ENCODE assay signal across 13 cellular contexts in the genomic region with DNA sequence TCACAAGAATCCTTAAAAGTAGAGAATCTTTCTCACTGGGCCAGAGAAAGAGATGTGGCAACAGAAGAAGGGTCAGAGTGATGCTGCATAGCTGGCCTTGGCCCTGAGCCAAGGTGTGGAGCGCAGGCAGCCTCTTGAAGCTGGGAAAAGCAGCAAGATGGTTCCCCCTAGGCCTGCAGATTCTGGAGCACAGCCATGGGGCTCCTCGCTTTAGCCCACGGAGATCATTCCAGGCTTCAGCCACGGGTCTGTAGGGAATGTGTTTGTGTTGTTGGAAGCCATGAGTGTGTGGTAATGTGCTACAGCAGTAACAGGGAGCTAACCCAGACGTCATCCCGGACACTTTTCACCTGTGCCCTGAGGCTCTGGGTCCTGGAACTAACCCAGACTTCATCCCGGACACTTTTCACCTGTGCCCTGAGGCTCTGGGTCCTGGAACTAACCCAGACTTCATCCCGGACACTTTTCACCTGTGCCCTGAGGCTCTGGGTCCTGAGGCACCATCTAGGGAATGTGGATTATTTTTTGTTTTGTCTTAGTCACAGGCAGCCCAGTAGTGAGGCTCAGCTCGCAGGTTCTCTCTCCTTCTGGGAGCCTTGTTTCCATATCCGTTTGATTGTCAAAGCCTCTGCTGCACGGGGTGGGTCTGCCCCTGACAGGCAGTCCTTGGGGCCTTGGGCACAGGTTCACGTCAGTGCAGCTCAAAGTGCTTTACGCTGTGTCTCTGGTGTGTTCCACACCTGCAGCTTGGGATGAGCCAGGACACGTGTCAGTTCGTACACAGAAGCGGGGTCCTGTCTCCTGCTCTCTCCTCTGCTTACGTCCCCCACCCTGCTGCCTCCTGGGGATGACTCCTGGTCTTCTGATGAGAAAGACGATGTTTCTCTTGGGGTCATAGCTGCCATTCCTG. TPM values are rescaled to one million over a fixed set of nuclear protein-coding genes. Genes with fewer than 3 reads are reported as not detected.
DNase-seq lines count a peak whose midpoint lies in the region; ATAC-seq, FAIRE-seq and TF ChIP-seq lines count a peak whose summit lies in the region.
"Had no signal": no experiment of that assay in that cellular context is flagged by ENCODE, and none has a peak within 500 bp of the region (broad histone marks: within the 10 kb centered on the region; RNA-seq: fewer than 3 reads in every experiment).

No MANE protein-coding gene starts in this region.

- TF ChIP-seq POLR2A in GM12892 (IDR thresholded peaks at IDR 0.05; ENCODE audit: low read depth, low read length) (no peak), GM12878 (IDR thresholded peaks at IDR 0.05; ENCODE audit: low read depth, low read length) (no peak)

- H3K9me3 Mint-ChIP-seq in CD4-positive, alpha-beta memory T cell = peaks cover 0 to 16% (median 10%) of the 10 kb centered on the region in 8 donors

- H3K14ac ChIP-seq in mesenchymal stem cell (ENCODE audit: low read length in 2 of 2) = no peak overlapping the region

- H3K27ac ChIP-seq in GM12878 (ENCODE audit: control insufficient read depth, insufficient read depth) = no peak overlapping the region
- H3K27ac ChIP-seq in mesenchymal stem cell (ENCODE audit: low read length, poor library complexity, severe bottlenecking) = no peak overlapping the region
- no peak overlapping the region for H3K27ac ChIP-seq in CD4-positive, alpha-beta memory T cell (ENCODE audit: low read depth, low read length)

- BruUV-seq in GM12878 (replicated peaks; lab: Mats Ljungman, UMichigan) = TSS peak; percentile 40

- no peak overlapping the region for H3K4me2 ChIP-seq in GM12878 (ENCODE audit: control insufficient read depth, insufficient read depth)
- H3K4me2 ChIP-seq in mesenchymal stem cell (ENCODE audit: low read length, poor library complexity, severe bottlenecking) = no peak overlapping the region

- H3K4me3 Mint-ChIP-seq in CD4-positive, alpha-beta memory T cell = no peak overlapping the region
- H3K4me3 Mint-ChIP-seq: T-helper 17 cell had no signal

- no peak overlapping the region for H2BK15ac ChIP-seq in mesenchymal stem cell (ENCODE audit: low read depth, poor library complexity, severe bottlenecking)

- ATAC-seq in GM12878 (no peak), GM18870 (IDR thresholded peaks at IDR 0.05; ENCODE audit: unreplicated experiment) (no peak)
- ATAC-seq in stimulated activated naive CD8-positive, alpha-beta T cell treated with anti-CD3 and anti-CD28 coated beads, Interleukin-15, Interleukin-2, amounts not matched to agents 100 U/mL and 50 U/mL, for 24 hours = no peak
- ATAC-seq: T-helper 17 cell had no signal

- H3K4ac ChIP-seq in mesenchymal stem cell (ENCODE audit: low read depth in 1 of 2, low read length in 2 of 2) = no peak overlapping the region

- DNase-seq in 8988T = peak; percentile 41
- no peak for DNase-seq in GM12892 (ENCODE audit: insufficient read length)
- no peak for DNase-seq in GM12878 (ENCODE audit: low read depth, low spot score)
- DNase-seq in mesenchymal stem cell = peak; percentile 87
- DNase-seq in stimulated activated naive CD8-positive, alpha-beta T cell treated with anti-CD3 and anti-CD28 coated beads, Interleukin-15, Interleukin-2, amounts not matched to agents 100 U/mL and 50 U/mL, for 24 hours = no peak
- no peak for DNase-seq in CD4-positive, alpha-beta memory T cell
- no peak for DNase-seq in stimulated activated CD4-positive, alpha-beta T cell treated with anti-CD3 and anti-CD28 coated beads, Interleukin-1b, Interleukin-23, amount 100 ng/mL, for 48 hours
- DNase-seq: activated T-cell treated with anti-CD3 and anti-CD28 coated beads for 4 hours; anterior cingulate cortex; NCI-H1048; NK-92 treated with Interleukin-12 subunit alpha and Interleukin-12 subunit beta, amount 100 ng/mL, for 24 hours; T-helper 17 cell had no signal

- H3K4me1 Mint-ChIP-seq in CD4-positive, alpha-beta memory T cell = peaks cover 0 to 5% (median 3%) of the 10 kb centered on the region in 4 donors

- no peak overlapping the region for H2BK12ac ChIP-seq in mesenchymal stem cell (ENCODE audit: low read length in 2 of 2)

- TF ChIP-seq RAD21 in GM12878 (IDR thresholded peaks at IDR 0.05; ENCODE audit: insufficient read depth, low read depth, low read length) = no peak

- H3K4me3 ChIP-seq in GM12878 (no peak overlapping the region), mesenchymal stem cell (ENCODE audit: insufficient read depth in 1 of 2, low read depth in 1 of 2, low read length in 2 of 2) (no peak overlapping the region)
- H3K4me3 ChIP-seq in CD4-positive, alpha-beta memory T cell (ENCODE audit: low read length in 2 of 2) = no peak overlapping the region

- intact Hi-C loops in GM12878 (cut with micrococcal nuclease; ENCODE audit: unreplicated experiment) = no loop called here
- intact Hi-C loops in CD4-positive, alpha-beta memory T cell (cut with micrococcal nuclease) = no loop called here

- H4K20me1 ChIP-seq in GM12878 (ENCODE audit: control insufficient read depth, insufficient read depth) = no peaks in the 10 kb centered on the region

- FAIRE-seq in GM12892 (lab: Jason Lieb, UNC) = peak; percentile 54
- FAIRE-seq in GM12878 (lab: Jason Lieb, UNC) = no peak

- peak overlapping the region; percentile 0 to 3 for H3K18ac ChIP-seq in mesenchymal stem cell (ENCODE audit: low read depth in 1 of 2, low read length in 2 of 2)

- RAD21 ChIA-PET in GM12878 (lab: Charles Lee; ENCODE audit: unreplicated experiment) = no interaction called here

- H2BK120ac ChIP-seq in mesenchymal stem cell (ENCODE audit: low read depth, low read length) = no peak overlapping the region

- H2BK5ac ChIP-seq in mesenchymal stem cell (ENCODE audit: low read depth, low read length, poor library complexity, severe bottlenecking) = no peak overlapping the region

- H3K79me2 ChIP-seq in GM12878 (ENCODE audit: control insufficient read depth, insufficient read depth, low read length) = peaks cover 8% of the 10 kb centered on the region

- in situ Hi-C loops in GM12878 (cut with MboI) = no loop called here

- H4K91ac ChIP-seq in mesenchymal stem cell (ENCODE audit: low read length) = peak overlapping the region; percentile 9

- CTCF ChIA-PET in GM12878 (lab: Yijun Ruan, JAX) = interaction anchor here (1.0 kb wide), 1 partner anchor 39 kb away, joined by 3 read pairs; no protein-coding TSS in a partner anchor
- CTCF ChIA-PET in CD4-positive, alpha-beta memory T cell (lab: Charles Lee; ENCODE audit: partially characterized antibody) = no interaction called here

- POLR2A ChIA-PET in GM12878 (lab: Charles Lee) = interaction anchor here (0.8 to 1.1 kb wide), 2 partner anchors 9 to 16 kb away, joined by 3 read pairs; no protein-coding TSS in a partner anchor
- POLR2A ChIA-PET in CD4-positive, alpha-beta memory T cell (lab: Charles Lee; ENCODE audit: partially characterized antibody) = no interaction called here

- TF ChIP-seq EP300 in GM12878 (IDR thresholded peaks at IDR 0.05; ENCODE audit: borderline replicate concordance in 1 of 2, control insufficient read depth in 1 of 2, low read depth in 2 of 2, low read length in 2 of 2) = no peak

- H3K9me3 ChIP-seq in GM12878 (replicated peaks; ENCODE audit: control insufficient read depth, insufficient read depth, low read length) (peaks cover 21% of the 10 kb centered on the region), mesenchymal stem cell (ENCODE audit: control insufficient read depth, low read length) (peaks cover 9% of the 10 kb centered on the region)
- H3K9me3 ChIP-seq in CD4-positive, alpha-beta memory T cell (ENCODE audit: control insufficient read depth in 1 of 2, low read length in 2 of 2) = no peaks in the 10 kb centered on the region

- no peak overlapping the region for H3K27ac Mint-ChIP-seq in CD4-positive, alpha-beta memory T cell
- H3K27ac Mint-ChIP-seq: T-helper 17 cell had no signal

- no peak overlapping the region for H4K8ac ChIP-seq in mesenchymal stem cell (ENCODE audit: low read length)

- H2AK5ac ChIP-seq in mesenchymal stem cell (ENCODE audit: low read length, severe bottlenecking) = no peak overlapping the region

- H3K4me1 ChIP-seq in GM12878 (ENCODE audit: control insufficient read depth, insufficient read depth, low read length) = peaks cover 5% of the 10 kb centered on the region
- peaks cover 6% of the 10 kb centered on the region for H3K4me1 ChIP-seq in mesenchymal stem cell (ENCODE audit: control insufficient read depth, insufficient read depth, low read depth, low read length)
- no peaks in the 10 kb centered on the region for H3K4me1 ChIP-seq in CD4-positive, alpha-beta memory T cell (ENCODE audit: insufficient read depth, low read length)

- H3K9ac ChIP-seq in GM12878 (ENCODE audit: control insufficient read depth, insufficient read depth, low read length) (no peak overlapping the region), mesenchymal stem cell (ENCODE audit: low read length) (no peak overlapping the region)

- no peak overlapping the region for H3K23ac ChIP-seq in mesenchymal stem cell (ENCODE audit: low read length in 2 of 2)

- no peaks in the 10 kb centered on the region for H3K79me1 ChIP-seq in mesenchymal stem cell (replicated peaks; ENCODE audit: low read length, poor library complexity, severe bottlenecking)

- H2AFZ ChIP-seq in GM12878 (ENCODE audit: control insufficient read depth, low read depth, low read length) = no peak overlapping the region
- no peak overlapping the region for H2AFZ ChIP-seq in mesenchymal stem cell (ENCODE audit: low read depth, low read length)

- H3K36me3 ChIP-seq in GM12878 (ENCODE audit: control insufficient read depth in 2 of 2, insufficient read depth in 2 of 2, low read length in 1 of 2) (peaks cover 12 to 30% of the 10 kb centered on the region in 2 experiments), mesenchymal stem cell (ENCODE audit: control insufficient read depth in 1 of 2, insufficient read depth in 2 of 2, low read depth in 1 of 2, low read length in 2 of 2) (peaks cover 5 to 48% of the 10 kb centered on the region in 2 experiments)
- H3K36me3 ChIP-seq in CD4-positive, alpha-beta memory T cell (ENCODE audit: insufficient read depth, low read length) = no peaks in the 10 kb centered on the region

- H3K27me3 ChIP-seq in GM12878 (replicated peaks in 1 of 2; ENCODE audit: control insufficient read depth in 2 of 2, insufficient read depth in 2 of 2, low read length in 1 of 2) = no peaks in the 10 kb centered on the region
- no peaks in the 10 kb centered on the region for H3K27me3 ChIP-seq in mesenchymal stem cell (ENCODE audit: control insufficient read depth in 1 of 2, insufficient read depth in 1 of 2, low read length in 2 of 2)
- peaks cover 5% of the 10 kb centered on the region for H3K27me3 ChIP-seq in CD4-positive, alpha-beta memory T cell (ENCODE audit: insufficient read depth, low read length)

- H3K27me3 Mint-ChIP-seq in CD4-positive, alpha-beta memory T cell = no peaks in the 10 kb centered on the region
- H3K27me3 Mint-ChIP-seq: T-helper 17 cell had no signal

- SMC1A ChIA-PET in GM12878 (lab: Charles Lee; ENCODE audit: uncharacterized antibody, unreplicated experiment) = interaction anchor here (0.6 to 1.6 kb wide), 2 partner anchors 12 to 45 kb away, joined by 3 read pairs; no protein-coding TSS in a partner anchor

- TF ChIP-seq CTCF in GM12878 (IDR thresholded peaks at IDR 0.05 in 2 of 3, conservative IDR thresholded peaks at IDR 0.05 in 1 of 3; ENCODE audit: control insufficient read depth in 2 of 3, extremely low read depth in 1 of 3, insufficient read depth in 1 of 3, low read depth in 3 of 3, low read length in 3 of 3) = no peak

- WGBS in GM12878 (ENCODE audit: insufficient coverage, insufficient replicate concordance, low lambda C conversion rate, missing lambda C conversion rate) = 91% methylated on average over 18 of the region's 18 CpGs
- WGBS in mesenchymal stem cell = 90% methylated on average over 18 of the region's 18 CpGs

- H3K36me3 Mint-ChIP-seq in CD4-positive, alpha-beta memory T cell = peaks cover 0 to 12% of the 10 kb centered on the region in 2 donors

RNA-seq across cellular contexts. Expression of gene EXOC3, which starts 56.3 kb away (rescaled TPM):
- 27.5 TPM for polyA plus RNA-seq in GM12892 (2012; ENCODE audit: missing spikeins)
- 139 and 145 TPM in 2 replicates for total RNA-seq in GM12878 (2013; cell fraction: nucleolus; rRNA removed)
- total RNA-seq in GM12878 (2014; rRNA removed) (28.6 and 32.5 TPM in 2 replicates), GM12878 (2014; rRNA removed; fragmentation: Illumina TruSeq; extraction: Trizol) (22.4 and 25.4 TPM in 2 replicates), GM12878 (2021) (48.9 and 50.3 TPM in 2 replicates)
- polyA plus RNA-seq in GM12878 (2011; ENCODE audit: low read depth) = 26.9 TPM
- polyA plus RNA-seq in GM12878 (2011; rRNA removed) (16.4 and 22.6 TPM in 2 replicates), GM12878 (2014; fragmentation: Illumina TruSeq; extraction: Trizol) (18.5 and 24.8 TPM in 2 replicates), GM12878 (2014; fragmentation: Nextera tagmentation; extraction: Ambion mirVana) (1 to 10 TPM; 1.6 to 7.2 TPM), GM12878 (2014; rRNA removed) (30.5 and 33.2 TPM in 2 replicates), GM12878 (2016; fragmentation: Nextera tagmentation; extraction: Ambion mirVana) (10 to 100 TPM; 52.7 to 53.0 TPM)
- polyA plus RNA-seq in GM12878 (2011; cell fraction: cytosol; rRNA removed) = 24.5 and 26.9 TPM in 2 replicates
- 77.4 and 98.6 TPM in 2 replicates for polyA plus RNA-seq in GM12878 (2011; cell fraction: nucleus; rRNA removed)
- 40.4 and 47.5 TPM in 2 replicates for polyA plus RNA-seq in GM12878 (2012)
- polyA minus RNA-seq in GM12878 (2011; rRNA and poly(A)+ RNA removed) = 26.3 and 28.8 TPM in 2 replicates
- polyA minus RNA-seq in GM12878 (2011; cell fraction: cytosol; rRNA and poly(A)+ RNA removed) = 10.8 and 14.6 TPM in 2 replicates
- polyA minus RNA-seq in GM12878 (2011; cell fraction: nucleus; rRNA and poly(A)+ RNA removed) = 21.5 and 30.1 TPM in 2 replicates
- polyA plus RNA-seq in mesenchymal stem cell (2013, experiment 1 of 2) = 24.3 TPM
- polyA plus RNA-seq in mesenchymal stem cell (2013, experiment 2 of 2) = 23.1 TPM
- 10 to 100 TPM; 83.0 to 96.1 TPM for total RNA-seq in CD4-positive, alpha-beta memory T cell
- 10 to 100 TPM; 32.0 to 42.8 TPM for polyA plus RNA-seq in CD4-positive, alpha-beta memory T cell

Comparison
In these comparisons a context has a peak if more than half of its experiments do, and no peak if none do; other contexts are left out.
1. DNase-seq: peak in 8988T (single experiment) and mesenchymal stem cell (single experiment); none in GM12892 (single experiment), GM12878 (single experiment), stimulated activated naive CD8-positive, alpha-beta T cell treated with anti-CD3 and anti-CD28 coated beads, Interleukin-15, Interleukin-2, amounts not matched to agents 100 U/mL and 50 U/mL, for 24 hours (single experiment), CD4-positive, alpha-beta memory T cell (0 of 5) and stimulated activated CD4-positive, alpha-beta T cell treated with anti-CD3 and anti-CD28 coated beads, Interleukin-1b, Interleukin-23, amount 100 ng/mL, for 48 hours (single experiment).